1 cellular context compared by ENCODE assay signal in the genomic region with DNA sequence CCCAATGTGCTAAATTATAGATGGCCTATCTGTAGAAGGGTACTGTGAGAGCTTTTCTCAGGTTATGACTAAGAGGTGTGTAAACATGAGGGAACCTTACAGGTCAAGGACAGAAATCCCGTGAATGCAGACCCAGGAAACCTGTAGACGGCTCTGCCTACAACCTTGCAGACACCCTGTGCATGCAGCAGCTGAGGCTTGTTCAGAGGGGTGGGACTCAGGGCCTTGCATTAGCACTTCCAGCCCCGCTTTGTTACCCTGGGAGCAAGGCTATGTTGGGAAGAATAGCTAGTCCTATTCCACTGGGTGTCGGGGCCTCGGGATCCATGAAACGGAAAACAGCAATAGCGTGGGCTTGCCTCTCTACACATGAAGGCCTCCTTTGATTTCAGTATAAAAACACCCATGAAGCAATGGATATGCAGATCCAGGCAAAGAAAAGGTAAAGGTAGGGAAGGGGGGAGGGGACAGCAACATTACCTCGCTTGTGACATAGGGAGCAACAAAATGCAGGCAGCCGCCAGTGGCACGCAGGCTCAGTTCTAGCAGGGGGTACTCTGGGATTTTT.
TF ChIP-seq lines count a peak whose summit lies in the region.

No MANE protein-coding gene starts in this region.

TF ChIP-seq in GM23338, 12 proteins besides CTCF, POLR2A, EP300 and RAD21:
- TF ChIP-seq, protein P1, sequence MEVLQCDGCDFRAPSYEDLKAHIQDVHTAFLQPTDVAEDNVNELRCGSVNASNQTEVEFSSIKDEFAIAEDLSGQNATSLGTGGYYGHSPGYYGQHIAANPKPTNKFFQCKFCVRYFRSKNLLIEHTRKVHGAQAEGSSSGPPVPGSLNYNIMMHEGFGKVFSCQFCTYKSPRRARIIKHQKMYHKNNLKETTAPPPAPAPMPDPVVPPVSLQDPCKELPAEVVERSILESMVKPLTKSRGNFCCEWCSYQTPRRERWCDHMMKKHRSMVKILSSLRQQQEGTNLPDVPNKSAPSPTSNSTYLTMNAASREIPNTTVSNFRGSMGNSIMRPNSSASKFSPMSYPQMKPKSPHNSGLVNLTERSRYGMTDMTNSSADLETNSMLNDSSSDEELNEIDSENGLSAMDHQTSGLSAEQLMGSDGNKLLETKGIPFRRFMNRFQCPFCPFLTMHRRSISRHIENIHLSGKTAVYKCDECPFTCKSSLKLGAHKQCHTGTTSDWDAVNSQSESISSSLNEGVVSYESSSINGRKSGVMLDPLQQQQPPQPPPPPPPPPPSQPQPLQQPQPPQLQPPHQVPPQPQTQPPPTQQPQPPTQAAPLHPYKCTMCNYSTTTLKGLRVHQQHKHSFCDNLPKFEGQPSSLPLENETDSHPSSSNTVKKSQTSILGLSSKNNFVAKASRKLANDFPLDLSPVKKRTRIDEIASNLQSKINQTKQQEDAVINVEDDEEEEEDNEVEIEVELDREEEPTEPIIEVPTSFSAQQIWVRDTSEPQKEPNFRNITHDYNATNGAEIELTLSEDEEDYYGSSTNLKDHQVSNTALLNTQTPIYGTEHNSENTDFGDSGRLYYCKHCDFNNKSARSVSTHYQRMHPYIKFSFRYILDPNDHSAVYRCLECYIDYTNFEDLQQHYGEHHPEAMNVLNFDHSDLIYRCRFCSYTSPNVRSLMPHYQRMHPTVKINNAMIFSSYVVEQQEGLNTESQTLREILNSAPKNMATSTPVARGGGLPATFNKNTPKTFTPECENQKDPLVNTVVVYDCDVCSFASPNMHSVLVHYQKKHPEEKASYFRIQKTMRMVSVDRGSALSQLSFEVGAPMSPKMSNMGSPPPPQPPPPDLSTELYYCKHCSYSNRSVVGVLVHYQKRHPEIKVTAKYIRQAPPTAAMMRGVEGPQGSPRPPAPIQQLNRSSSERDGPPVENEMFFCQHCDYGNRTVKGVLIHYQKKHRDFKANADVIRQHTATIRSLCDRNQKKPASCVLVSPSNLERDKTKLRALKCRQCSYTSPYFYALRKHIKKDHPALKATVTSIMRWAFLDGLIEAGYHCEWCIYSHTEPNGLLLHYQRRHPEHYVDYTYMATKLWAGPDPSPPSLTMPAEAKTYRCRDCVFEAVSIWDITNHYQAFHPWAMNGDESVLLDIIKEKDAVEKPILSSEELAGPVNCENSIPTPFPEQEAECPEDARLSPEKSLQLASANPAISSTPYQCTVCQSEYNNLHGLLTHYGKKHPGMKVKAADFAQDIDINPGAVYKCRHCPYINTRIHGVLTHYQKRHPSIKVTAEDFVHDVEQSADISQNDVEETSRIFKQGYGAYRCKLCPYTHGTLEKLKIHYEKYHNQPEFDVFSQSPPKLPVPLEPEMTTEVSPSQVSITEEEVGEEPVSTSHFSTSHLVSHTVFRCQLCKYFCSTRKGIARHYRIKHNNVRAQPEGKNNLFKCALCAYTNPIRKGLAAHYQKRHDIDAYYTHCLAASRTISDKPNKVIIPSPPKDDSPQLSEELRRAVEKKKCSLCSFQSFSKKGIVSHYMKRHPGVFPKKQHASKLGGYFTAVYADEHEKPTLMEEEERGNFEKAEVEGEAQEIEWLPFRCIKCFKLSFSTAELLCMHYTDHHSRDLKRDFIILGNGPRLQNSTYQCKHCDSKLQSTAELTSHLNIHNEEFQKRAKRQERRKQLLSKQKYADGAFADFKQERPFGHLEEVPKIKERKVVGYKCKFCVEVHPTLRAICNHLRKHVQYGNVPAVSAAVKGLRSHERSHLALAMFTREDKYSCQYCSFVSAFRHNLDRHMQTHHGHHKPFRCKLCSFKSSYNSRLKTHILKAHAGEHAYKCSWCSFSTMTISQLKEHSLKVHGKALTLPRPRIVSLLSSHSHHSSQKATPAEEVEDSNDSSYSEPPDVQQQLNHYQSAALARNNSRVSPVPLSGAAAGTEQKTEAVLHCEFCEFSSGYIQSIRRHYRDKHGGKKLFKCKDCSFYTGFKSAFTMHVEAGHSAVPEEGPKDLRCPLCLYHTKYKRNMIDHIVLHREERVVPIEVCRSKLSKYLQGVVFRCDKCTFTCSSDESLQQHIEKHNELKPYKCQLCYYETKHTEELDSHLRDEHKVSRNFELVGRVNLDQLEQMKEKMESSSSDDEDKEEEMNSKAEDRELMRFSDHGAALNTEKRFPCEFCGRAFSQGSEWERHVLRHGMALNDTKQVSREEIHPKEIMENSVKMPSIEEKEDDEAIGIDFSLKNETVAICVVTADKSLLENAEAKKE (CRISPR knock-in tag; IDR thresholded peaks at IDR 0.05), result no peak
- TF ChIP-seq, protein P2, sequence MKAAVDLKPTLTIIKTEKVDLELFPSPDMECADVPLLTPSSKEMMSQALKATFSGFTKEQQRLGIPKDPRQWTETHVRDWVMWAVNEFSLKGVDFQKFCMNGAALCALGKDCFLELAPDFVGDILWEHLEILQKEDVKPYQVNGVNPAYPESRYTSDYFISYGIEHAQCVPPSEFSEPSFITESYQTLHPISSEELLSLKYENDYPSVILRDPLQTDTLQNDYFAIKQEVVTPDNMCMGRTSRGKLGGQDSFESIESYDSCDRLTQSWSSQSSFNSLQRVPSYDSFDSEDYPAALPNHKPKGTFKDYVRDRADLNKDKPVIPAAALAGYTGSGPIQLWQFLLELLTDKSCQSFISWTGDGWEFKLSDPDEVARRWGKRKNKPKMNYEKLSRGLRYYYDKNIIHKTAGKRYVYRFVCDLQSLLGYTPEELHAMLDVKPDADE (IDR thresholded peaks at IDR 0.05), result no peak
